1 cellular context compared by ENCODE assay signal in genomic region chr1:25917996-25918395, GRCh38.
TF ChIP-seq lines count a peak whose summit lies in the region.

No MANE protein-coding gene starts in this region.

TF ChIP-seq in HepG2, 621 proteins besides CTCF, POLR2A, EP300 and RAD21:
- no peak for TF ChIP-seq MED13 (CRISPR knock-in tag; IDR thresholded peaks at IDR 0.05)
- TF ChIP-seq GMEB2 (CRISPR knock-in tag; IDR thresholded peaks at IDR 0.05; ENCODE audit: low read depth), result no peak
- no peak for TF ChIP-seq ETS1 (CRISPR knock-in tag; IDR thresholded peaks at IDR 0.05)
- TF ChIP-seq, protein P1, sequence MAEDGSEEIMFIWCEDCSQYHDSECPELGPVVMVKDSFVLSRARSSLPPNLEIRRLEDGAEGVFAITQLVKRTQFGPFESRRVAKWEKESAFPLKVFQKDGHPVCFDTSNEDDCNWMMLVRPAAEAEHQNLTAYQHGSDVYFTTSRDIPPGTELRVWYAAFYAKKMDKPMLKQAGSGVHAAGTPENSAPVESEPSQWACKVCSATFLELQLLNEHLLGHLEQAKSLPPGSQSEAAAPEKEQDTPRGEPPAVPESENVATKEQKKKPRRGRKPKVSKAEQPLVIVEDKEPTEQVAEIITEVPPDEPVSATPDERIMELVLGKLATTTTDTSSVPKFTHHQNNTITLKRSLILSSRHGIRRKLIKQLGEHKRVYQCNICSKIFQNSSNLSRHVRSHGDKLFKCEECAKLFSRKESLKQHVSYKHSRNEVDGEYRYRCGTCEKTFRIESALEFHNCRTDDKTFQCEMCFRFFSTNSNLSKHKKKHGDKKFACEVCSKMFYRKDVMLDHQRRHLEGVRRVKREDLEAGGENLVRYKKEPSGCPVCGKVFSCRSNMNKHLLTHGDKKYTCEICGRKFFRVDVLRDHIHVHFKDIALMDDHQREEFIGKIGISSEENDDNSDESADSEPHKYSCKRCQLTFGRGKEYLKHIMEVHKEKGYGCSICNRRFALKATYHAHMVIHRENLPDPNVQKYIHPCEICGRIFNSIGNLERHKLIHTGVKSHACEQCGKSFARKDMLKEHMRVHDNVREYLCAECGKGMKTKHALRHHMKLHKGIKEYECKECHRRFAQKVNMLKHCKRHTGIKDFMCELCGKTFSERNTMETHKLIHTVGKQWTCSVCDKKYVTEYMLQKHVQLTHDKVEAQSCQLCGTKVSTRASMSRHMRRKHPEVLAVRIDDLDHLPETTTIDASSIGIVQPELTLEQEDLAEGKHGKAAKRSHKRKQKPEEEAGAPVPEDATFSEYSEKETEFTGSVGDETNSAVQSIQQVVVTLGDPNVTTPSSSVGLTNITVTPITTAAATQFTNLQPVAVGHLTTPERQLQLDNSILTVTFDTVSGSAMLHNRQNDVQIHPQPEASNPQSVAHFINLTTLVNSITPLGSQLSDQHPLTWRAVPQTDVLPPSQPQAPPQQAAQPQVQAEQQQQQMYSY (CRISPR knock-in tag; IDR thresholded peaks at IDR 0.05), result no peak
- TF ChIP-seq, protein P2, sequence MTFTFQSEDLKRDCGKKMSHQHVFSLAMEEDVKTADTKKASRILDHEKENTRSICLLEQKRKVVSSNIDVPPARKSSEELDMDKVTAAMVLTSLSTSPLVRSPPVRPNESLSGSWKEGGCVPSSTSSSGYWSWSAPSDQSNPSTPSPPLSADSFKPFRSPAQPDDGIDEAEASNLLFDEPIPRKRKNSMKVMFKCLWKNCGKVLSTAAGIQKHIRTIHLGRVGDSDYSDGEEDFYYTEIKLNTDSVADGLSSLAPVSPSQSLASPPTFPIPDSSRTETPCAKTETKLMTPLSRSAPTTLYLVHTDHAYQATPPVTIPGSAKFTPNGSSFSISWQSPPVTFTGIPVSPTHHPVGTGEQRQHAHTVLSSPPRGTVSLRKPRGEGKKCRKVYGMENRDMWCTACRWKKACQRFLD (CRISPR knock-in tag; IDR thresholded peaks at IDR 0.05; ENCODE audit: borderline replicate concordance), result no peak
- TF ChIP-seq IRF9 (CRISPR knock-in tag; IDR thresholded peaks at IDR 0.05; ENCODE audit: borderline replicate concordance), result no peak
- TF ChIP-seq SP140L (CRISPR knock-in tag; IDR thresholded peaks at IDR 0.05; ENCODE audit: borderline replicate concordance), result no peak
- TF ChIP-seq KMT2B (CRISPR knock-in tag; IDR thresholded peaks at IDR 0.05), result no peak
- no peak for TF ChIP-seq DNMT1 (CRISPR knock-in tag; IDR thresholded peaks at IDR 0.05)
- no peak for TF ChIP-seq ZNF333 (CRISPR knock-in tag; IDR thresholded peaks at IDR 0.05; ENCODE audit: borderline replicate concordance)
